9 cellular contexts compared by ENCODE assay signal in genomic region chr7:158407581-158408331, GRCh38.
DNase-seq lines count a peak whose midpoint lies in the region; ATAC-seq and FAIRE-seq lines count a peak whose summit lies in the region.
"Had no signal": no experiment of that assay in that cellular context is flagged by ENCODE, and none has a peak within 500 bp of the region (broad histone marks: within the 10 kb centered on the region; RNA-seq: fewer than 3 reads in every experiment).

No MANE protein-coding gene starts in this region.

- no peak overlapping the region for H2BK120ac ChIP-seq in mesendoderm (ENCODE audit: low read depth, low read length)

- no CpG with 5 or more reads among the region's 17 CpGs for WGBS in mesendoderm (ENCODE audit: extremely low coverage, insufficient coverage, low lambda C conversion rate)

- H3K9ac ChIP-seq in mesendoderm (ENCODE audit: low read length), result no peak overlapping the region

- no peak overlapping the region for H2AK5ac ChIP-seq in mesendoderm (ENCODE audit: low read length)

- H3K4me1 ChIP-seq in mesendoderm (ENCODE audit: control insufficient read depth, low read depth, low read length), result no peaks in the 10 kb centered on the region

- no peak overlapping the region for H2BK5ac ChIP-seq in mesendoderm (ENCODE audit: low read length)

- H3K4ac ChIP-seq in mesendoderm (ENCODE audit: low read depth, low read length), result no peak overlapping the region

- no peak overlapping the region for H4K5ac ChIP-seq in mesendoderm (ENCODE audit: low read length)

- no peak overlapping the region for H4K8ac ChIP-seq in mesendoderm (ENCODE audit: low read depth, low read length)

- H3K79me2 ChIP-seq in mesendoderm (ENCODE audit: control insufficient read depth, insufficient read depth, low read length), result no peaks in the 10 kb centered on the region

- H3K4me3 ChIP-seq in mesendoderm (ENCODE audit: low read length), result no peak overlapping the region

- FAIRE-seq in GM19239 (lab: Jason Lieb, UNC), result no peak

- no peak overlapping the region for H3K18ac ChIP-seq in mesendoderm (ENCODE audit: low read length)

- H3K27me3 ChIP-seq in mesendoderm (ENCODE audit: insufficient read depth, low read length, poor library complexity), result no peaks in the 10 kb centered on the region

- H3K23ac ChIP-seq in mesendoderm (ENCODE audit: low read length), result no peak overlapping the region

- no peak overlapping the region for H3K4me2 ChIP-seq in mesendoderm (ENCODE audit: low read length)

- H3K36me3 ChIP-seq in mesendoderm (ENCODE audit: control insufficient read depth, insufficient read depth, low read length), result no peaks in the 10 kb centered on the region

- H3K79me1 ChIP-seq in mesendoderm (ENCODE audit: low read length), result no peaks in the 10 kb centered on the region

- no peak overlapping the region for H3K56ac ChIP-seq in mesendoderm (ENCODE audit: low read length)

- DNase-seq in GDM1 (lab: John Stamatoyannopoulos, UW) (peak; percentile 22), NAMALWA (ENCODE audit: low spot score) (peak; percentile 71), astrocyte of the hippocampus (ENCODE audit: low read depth, low spot score) (peak; percentile 53), mesendoderm (peak; percentile 66), GM19239 (ENCODE audit: insufficient read length, low spot score) (no peak)
- DNase-seq: IMR-90 had no signal

- H2BK15ac ChIP-seq in mesendoderm (replicated peaks; ENCODE audit: low read depth), result no peak overlapping the region

- no peak for ATAC-seq in GM18907 (IDR thresholded peaks at IDR 0.05; ENCODE audit: unreplicated experiment)
- no peak for ATAC-seq in GM19324 (IDR thresholded peaks at IDR 0.05; ENCODE audit: low FRiP score, unreplicated experiment)
- no peak for ATAC-seq in GM19463 (IDR thresholded peaks at IDR 0.05; ENCODE audit: unreplicated experiment)

- no peak overlapping the region for H3K27ac ChIP-seq in mesendoderm (ENCODE audit: low read depth, low read length)
